ENCODE assay signal across 19 cellular contexts in the genomic region with DNA sequence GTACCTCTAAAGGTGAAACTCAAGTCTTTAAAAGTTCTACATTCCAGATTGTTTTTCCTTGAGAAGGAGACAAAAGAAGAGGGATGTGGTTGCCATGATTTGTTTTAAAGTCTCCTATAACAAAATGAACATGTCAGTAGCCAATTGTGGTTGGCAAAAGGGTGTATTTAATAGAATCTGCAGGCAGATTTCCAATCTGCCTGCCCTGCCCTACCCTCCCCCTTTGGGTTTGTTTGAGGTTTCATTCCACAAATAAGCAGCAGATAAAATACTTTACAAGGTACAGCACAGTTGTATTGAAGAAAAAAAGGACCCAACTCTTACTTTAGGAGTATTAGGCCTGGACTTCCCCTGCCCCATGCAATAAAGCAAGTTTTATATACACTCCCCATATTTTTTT. TPM values are rescaled to one million over a fixed set of nuclear protein-coding genes. Genes with fewer than 3 reads are reported as not detected.
A peak's percentile ranks its signal among the peaks of the same experiment; 100 is the strongest.
DNase-seq lines count a peak whose midpoint lies in the region; ATAC-seq and TF ChIP-seq lines count a peak whose summit lies in the region.
"Had no signal": no experiment of that assay in that cellular context is flagged by ENCODE, and none has a peak within 500 bp of the region (broad histone marks: within the 10 kb centered on the region; RNA-seq: fewer than 3 reads in every experiment).

No MANE protein-coding gene starts in this region.

- H3K27me3 Mint-ChIP-seq in activated T-cell treated with anti-CD3 and anti-CD28 coated beads, Interleukin-2, amount 50 U/mL, for 72 hours (ENCODE audit: low read depth) = no peaks in the 10 kb centered on the region
- no peaks in the 10 kb centered on the region for H3K27me3 Mint-ChIP-seq in activated T-helper 2 cell treated with anti-CD3 and anti-CD28 coated beads, Interferon-gamma antibody, Interleukin-2, Interleukin-4, amounts not matched to agents 10 μg/mL and 5 μg/mL and 100 μg/mL, durations not matched to agents 14 hours and 24 hours and 36 hours (ENCODE audit: low read depth)
- H3K27me3 Mint-ChIP-seq: IgD-negative memory B cell had no signal

- no peaks in the 10 kb centered on the region for H3K9me3 ChIP-seq in left lung
- H3K9me3 ChIP-seq in thoracic aorta = no peaks in the 10 kb centered on the region
- H3K9me3 ChIP-seq: upper lobe of left lung had no signal

- no peak overlapping the region for H3K4me3 ChIP-seq in astrocyte of the cerebellum (ENCODE audit: low read depth, low read length)
- H3K4me3 ChIP-seq in left lung = no peak overlapping the region
- H3K4me3 ChIP-seq in thoracic aorta = no peak overlapping the region
- H3K4me3 ChIP-seq: PC-9, skin epidermis, upper lobe of left lung had no signal

- intact Hi-C loops in left lung (cut with DNase I) = no loop called here
- intact Hi-C loops in activated T-helper 2 cell treated with anti-CD3 and anti-CD28 coated beads, Interferon-gamma antibody, Interleukin-2, Interleukin-4, amounts not matched to agents 10 μg/mL and 5 μg/mL and 100 μg/mL, durations not matched to agents 14 hours and 24 hours and 36 hours (cut with micrococcal nuclease) = no loop called here

- peaks cover 9 to 22% of the 10 kb centered on the region in 2 donors for H3K36me3 Mint-ChIP-seq in activated T-cell treated with anti-CD3 and anti-CD28 coated beads, Interleukin-2, amount 50 U/mL, for 72 hours (ENCODE audit: insufficient read depth in 2 of 2)
- peaks cover 78% of the 10 kb centered on the region for H3K36me3 Mint-ChIP-seq in activated T-helper 2 cell treated with anti-CD3 and anti-CD28 coated beads, Interferon-gamma antibody, Interleukin-2, Interleukin-4, amounts not matched to agents 10 μg/mL and 5 μg/mL and 100 μg/mL, durations not matched to agents 14 hours and 24 hours and 36 hours (ENCODE audit: low read depth)

- H3K4me1 ChIP-seq in left lung (peaks cover 7 to 21% of the 10 kb centered on the region in 2 donors), thoracic aorta (ENCODE audit: control insufficient read depth in 1 of 2, low read depth in 2 of 2) (peaks cover 52 to 89% of the 10 kb centered on the region in 2 donors)

- TF ChIP-seq CTCF in astrocyte of the cerebellum (IDR thresholded peaks at IDR 0.05; ENCODE audit: low read depth, low read length, missing control alignments) (no peak), left lung (IDR thresholded peaks at IDR 0.05) (no peak), thoracic aorta (IDR thresholded peaks at IDR 0.05) (no peak), omental fat pad (IDR thresholded peaks at IDR 0.05) (no peak)

- H3K4me3 Mint-ChIP-seq in activated T-cell treated with anti-CD3 and anti-CD28 coated beads, Interleukin-2, amount 50 U/mL, for 72 hours = no peak overlapping the region
- H3K4me3 Mint-ChIP-seq in activated T-helper 2 cell treated with anti-CD3 and anti-CD28 coated beads, Interferon-gamma antibody, Interleukin-2, Interleukin-4, amounts not matched to agents 10 μg/mL and 5 μg/mL and 100 μg/mL, durations not matched to agents 14 hours and 24 hours and 36 hours (ENCODE audit: low read depth) = no peak overlapping the region
- H3K4me3 Mint-ChIP-seq: CD14-positive monocyte, IgD-negative memory B cell had no signal

- H3K36me3 ChIP-seq in left lung (peaks cover 0 to 99% of the 10 kb centered on the region in 2 donors), thoracic aorta (peaks cover 38% of the 10 kb centered on the region)

- H3K4me1 Mint-ChIP-seq in activated T-cell treated with anti-CD3 and anti-CD28 coated beads, Interleukin-2, amount 50 U/mL, for 72 hours (ENCODE audit: low read depth) = peaks cover 10% of the 10 kb centered on the region
- peaks cover 10% of the 10 kb centered on the region for H3K4me1 Mint-ChIP-seq in activated T-helper 2 cell treated with anti-CD3 and anti-CD28 coated beads, Interferon-gamma antibody, Interleukin-2, Interleukin-4, amounts not matched to agents 10 μg/mL and 5 μg/mL and 100 μg/mL, durations not matched to agents 14 hours and 24 hours and 36 hours (ENCODE audit: low read depth)

- H3K27ac Mint-ChIP-seq in activated T-cell treated with anti-CD3 and anti-CD28 coated beads, Interleukin-2, amount 50 U/mL, for 72 hours = peak overlapping the region; percentile 76
- no peak overlapping the region for H3K27ac Mint-ChIP-seq in activated T-helper 2 cell treated with anti-CD3 and anti-CD28 coated beads, Interferon-gamma antibody, Interleukin-2, Interleukin-4, amounts not matched to agents 10 μg/mL and 5 μg/mL and 100 μg/mL, durations not matched to agents 14 hours and 24 hours and 36 hours

- no peak for DNase-seq in activated T-cell treated with anti-CD3 and anti-CD28 coated beads, Interleukin-2, amount 50 U/mL, for 72 hours
- DNase-seq in activated T-cell treated with anti-CD3 and anti-CD28 coated beads, Interleukin-2, amount 50 U/mL, for 1 hour = no peak
- DNase-seq in astrocyte of the cerebellum (ENCODE audit: low read depth) = peak; percentile 23
- no peak for DNase-seq in left lung
- DNase-seq in thoracic aorta (ENCODE audit: low spot score) = no peak
- DNase-seq in omental fat pad (ENCODE audit: low spot score) = no peak
- DNase-seq in activated T-helper 2 cell treated with anti-CD3 and anti-CD28 coated beads, Interferon-gamma antibody, Interleukin-2, Interleukin-4, amounts not matched to agents 10 μg/mL and 5 μg/mL and 100 μg/mL, durations not matched to agents 14 hours and 24 hours and 36 hours (ENCODE audit: low spot score) = no peak
- DNase-seq in OCI-M2 (lab: John Stamatoyannopoulos, UW; ENCODE audit: unreplicated experiment) = no peak
- DNase-seq: activated CD4-positive, alpha-beta T cell treated with anti-CD3 and anti-CD28 coated beads for 48 hours; GOT3; NCI-H1930; NCI-H524; occipital lobe; PC-9; stimulated activated CD4-positive, alpha-beta T cell treated with anti-CD3 and anti-CD28 coated beads, Interleukin-4, amount 100 ng/mL, for 24 hours; upper lobe of left lung had no signal

- H3K27ac ChIP-seq in left lung = peak overlapping the region in 1 of 2 donors; percentile 67
- H3K27ac ChIP-seq in thoracic aorta = peak overlapping the region; percentile 56 to 85
- H3K27ac ChIP-seq: PC-9 had no signal

- no peaks in the 10 kb centered on the region for H3K9me3 Mint-ChIP-seq in activated T-cell treated with anti-CD3 and anti-CD28 coated beads, Interleukin-2, amount 50 U/mL, for 72 hours
- H3K9me3 Mint-ChIP-seq in activated T-helper 2 cell treated with anti-CD3 and anti-CD28 coated beads, Interferon-gamma antibody, Interleukin-2, Interleukin-4, amounts not matched to agents 10 μg/mL and 5 μg/mL and 100 μg/mL, durations not matched to agents 14 hours and 24 hours and 36 hours = no peaks in the 10 kb centered on the region
- H3K9me3 Mint-ChIP-seq: CD14-positive monocyte, IgD-negative memory B cell had no signal

- in situ Hi-C loops in astrocyte of the cerebellum (cut with HindIII; ENCODE audit: low sequenced_read_pairs) = no loop called here

- H3K27me3 ChIP-seq in left lung (no peaks in the 10 kb centered on the region), thoracic aorta (replicated peaks; ENCODE audit: insufficient read depth) (no peaks in the 10 kb centered on the region)
- H3K27me3 ChIP-seq: upper lobe of left lung had no signal

- ATAC-seq in activated T-cell treated with anti-CD3 and anti-CD28 coated beads, Interleukin-2, amount 50 U/mL, for 72 hours (replicated peaks in 1 of 2) = no peak
- peak; percentile 30 for ATAC-seq in left lung
- ATAC-seq in thoracic aorta (ENCODE audit: insufficient number of reproducible peaks, low FRiP score, low read depth) = no peak
- ATAC-seq in omental fat pad (ENCODE audit: low FRiP score) = no peak

RNA-seq across cellular contexts. Expression of gene MLH1, which starts 59.5 kb away (rescaled TPM):
- 10 to 100 TPM; 80.3 to 81.8 TPM for total RNA-seq in activated T-cell treated with anti-CD3 and anti-CD28 coated beads, Interleukin-2, amount 50 U/mL, for 72 hours
- total RNA-seq in left lung (10 to 100 TPM; 26.1 to 38.1 TPM), thoracic aorta (10 to 100 TPM; 33.6 to 75.6 TPM), omental fat pad (10 to 100 TPM; 23.2 to 30.3 (median 28.6) TPM)
- total RNA-seq in activated T-helper 2 cell treated with anti-CD3 and anti-CD28 coated beads, Interferon-gamma antibody, Interleukin-2, Interleukin-4, amounts not matched to agents 10 μg/mL and 5 μg/mL and 100 μg/mL, durations not matched to agents 14 hours and 24 hours and 36 hours = 61.9 and 64.4 TPM in 2 replicates

RNA-seq across cellular contexts. Expression of gene EPM2AIP1, which starts 59.9 kb away (rescaled TPM):
- 10 to 100 TPM; 12.1 to 19.0 TPM for total RNA-seq in activated T-cell treated with anti-CD3 and anti-CD28 coated beads, Interleukin-2, amount 50 U/mL, for 72 hours
- total RNA-seq in left lung (10 to 100 TPM; 16.5 to 17.4 TPM), thoracic aorta (10 to 100 TPM; 11.2 to 32.6 TPM), omental fat pad (10 to 100 TPM in 2 of 4 donors, 1 to 10 TPM in 2; 9.6 to 14.3 (median 10.1) TPM)
- 17.7 and 20.4 TPM in 2 replicates for total RNA-seq in activated T-helper 2 cell treated with anti-CD3 and anti-CD28 coated beads, Interferon-gamma antibody, Interleukin-2, Interleukin-4, amounts not matched to agents 10 μg/mL and 5 μg/mL and 100 μg/mL, durations not matched to agents 14 hours and 24 hours and 36 hours
